9 cellular contexts compared by ENCODE assay signal in genomic region chr15:23687143-23687470, GRCh38. TPM values are rescaled to one million over a fixed set of nuclear protein-coding genes. Genes with fewer than 3 reads are reported as not detected.
DNase-seq lines count a peak whose midpoint lies in the region; TF ChIP-seq lines count a peak whose summit lies in the region.
"Had no signal": no experiment of that assay in that cellular context is flagged by ENCODE, and none has a peak within 500 bp of the region (broad histone marks: within the 10 kb centered on the region; RNA-seq: fewer than 3 reads in every experiment).

TSS of gene NDN (minus strand) at chr15:23687305. CDS start at chr15:23687217, 88 bp downstream.

- H3K27ac ChIP-seq in VCaP = peak within 1 kb of the TSS; percentile 73
- H3K27ac ChIP-seq: epithelial cell of prostate had no signal

- H3K4me1 Mint-ChIP-seq in glutamatergic neuron (ENCODE audit: low read depth, unreplicated experiment) (peaks cover 11% of the 10 kb centered on the region), osteocyte (ENCODE audit: unreplicated experiment) (peaks cover 3% of the 10 kb centered on the region)

- peak within 1 kb of the TSS; percentile 85 for H3K4me3 Mint-ChIP-seq in glutamatergic neuron (ENCODE audit: unreplicated experiment)
- H3K4me3 Mint-ChIP-seq in osteocyte (ENCODE audit: unreplicated experiment) = peak within 1 kb of the TSS; percentile 65

- H3K36me3 Mint-ChIP-seq in glutamatergic neuron (ENCODE audit: unreplicated experiment) (no peaks in the 10 kb centered on the region), osteocyte (ENCODE audit: unreplicated experiment) (no peaks in the 10 kb centered on the region)

- TF ChIP-seq CTCF in VCaP (conservative IDR thresholded peaks at IDR 0.05) = no peak
- TF ChIP-seq CTCF in glutamatergic neuron (IDR thresholded peaks at IDR 0.05; ENCODE audit: partially characterized antibody, unreplicated experiment) = no peak
- TF ChIP-seq CTCF in osteocyte (IDR thresholded peaks at IDR 0.05) = no peak

- DNase-seq in DMS114 treated with DMSO at 0.1 percent for 48 hours (lab: John Stamatoyannopoulos, UW; ENCODE audit: unreplicated experiment) = peak; percentile 17
- peak; percentile 83 for DNase-seq in glutamatergic neuron
- DNase-seq in osteocyte (ENCODE audit: extremely low spot score, unreplicated experiment) = peak; percentile 86
- DNase-seq in effector CD4-positive, alpha-beta T cell = no peak
- no peak for DNase-seq in NOMO-1 treated with dmso at 0.1 percent for 144 hours (lab: John Stamatoyannopoulos, UW; ENCODE audit: unreplicated experiment)
- DNase-seq in NCI-H2081 treated with DMSO at 0.1 percent for 48 hours (lab: John Stamatoyannopoulos, UW) = no peak
- no peak for DNase-seq in G401 (ENCODE audit: low spot score)

- H3K9me3 Mint-ChIP-seq in glutamatergic neuron (ENCODE audit: unreplicated experiment) (peaks cover 2% of the 10 kb centered on the region), osteocyte (ENCODE audit: unreplicated experiment) (peaks cover 4% of the 10 kb centered on the region)

- H3K27ac Mint-ChIP-seq in glutamatergic neuron (ENCODE audit: unreplicated experiment) (peak within 1 kb of the TSS; percentile 70), osteocyte (ENCODE audit: unreplicated experiment) (peak within 1 kb of the TSS; percentile 38)

- H3K27me3 Mint-ChIP-seq in glutamatergic neuron (ENCODE audit: unreplicated experiment) (peaks cover 12% of the 10 kb centered on the region), osteocyte (ENCODE audit: unreplicated experiment) (no peaks in the 10 kb centered on the region)

- in situ Hi-C loops in G401 (cut with HindIII; ENCODE audit: low sequenced_read_pairs) = no loop called here

RNA-seq across cellular contexts. Expression of gene NDN, which starts in this region (rescaled TPM):
- total RNA-seq in glutamatergic neuron (ENCODE audit: unreplicated experiment) = 115 TPM
- 27.8 and 29.7 TPM in 2 replicates for total RNA-seq in osteocyte
- 1.9 and 2.4 TPM in 2 replicates for total RNA-seq in G401 (2014; rRNA removed; shearing (Covaris generic))

Comparison
In these comparisons a context has a peak if more than half of its experiments do, and no peak if none do; other contexts are left out.
1. DNase-seq: peak in DMS114 treated with DMSO at 0.1 percent for 48 hours (single experiment), glutamatergic neuron (single experiment) and osteocyte (single experiment); none in effector CD4-positive, alpha-beta T cell (single experiment), NOMO-1 treated with dmso at 0.1 percent for 144 hours (single experiment), NCI-H2081 treated with DMSO at 0.1 percent for 48 hours (single experiment) and G401 (single experiment).